ENCODE assay signal across 8 cellular contexts in the genomic region with DNA sequence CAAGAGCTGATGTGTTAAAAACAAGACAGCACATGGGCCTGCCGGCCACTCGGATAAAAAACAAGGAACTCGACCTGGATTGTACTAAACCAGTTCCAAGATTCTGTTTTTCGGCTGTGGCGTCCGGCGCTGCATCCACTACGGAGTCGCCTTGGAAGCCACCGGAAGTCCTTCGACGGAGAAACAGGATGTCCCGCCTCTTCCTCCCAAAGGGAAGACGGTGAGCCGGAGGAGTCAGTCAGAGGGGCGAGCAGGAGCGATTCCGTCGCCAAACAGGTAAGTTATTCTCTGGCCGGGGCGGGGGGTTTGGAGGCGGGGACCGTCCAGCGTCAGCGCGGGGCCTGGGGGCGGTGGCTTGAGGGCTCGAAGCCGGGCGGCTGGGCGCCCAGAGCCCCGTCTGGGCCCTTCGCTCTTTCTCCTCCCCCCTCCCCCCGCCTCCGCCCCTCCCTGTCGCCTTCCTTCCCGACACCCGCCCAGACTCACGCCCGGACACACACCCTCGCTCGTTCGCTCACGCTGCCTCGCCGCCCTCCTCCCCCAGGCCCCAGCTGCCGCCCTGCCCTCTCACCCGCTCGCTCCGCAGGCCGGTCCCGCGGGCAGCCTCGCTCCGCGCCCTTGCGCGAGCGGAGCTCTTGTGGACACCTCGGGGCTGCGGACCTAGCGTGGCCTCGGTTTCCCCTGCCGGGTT. TPM values are rescaled to one million over a fixed set of nuclear protein-coding genes. Genes with fewer than 3 reads are reported as not detected.
DNase-seq lines count a peak whose midpoint lies in the region; ATAC-seq and TF ChIP-seq lines count a peak whose summit lies in the region.

A gene with protein sequence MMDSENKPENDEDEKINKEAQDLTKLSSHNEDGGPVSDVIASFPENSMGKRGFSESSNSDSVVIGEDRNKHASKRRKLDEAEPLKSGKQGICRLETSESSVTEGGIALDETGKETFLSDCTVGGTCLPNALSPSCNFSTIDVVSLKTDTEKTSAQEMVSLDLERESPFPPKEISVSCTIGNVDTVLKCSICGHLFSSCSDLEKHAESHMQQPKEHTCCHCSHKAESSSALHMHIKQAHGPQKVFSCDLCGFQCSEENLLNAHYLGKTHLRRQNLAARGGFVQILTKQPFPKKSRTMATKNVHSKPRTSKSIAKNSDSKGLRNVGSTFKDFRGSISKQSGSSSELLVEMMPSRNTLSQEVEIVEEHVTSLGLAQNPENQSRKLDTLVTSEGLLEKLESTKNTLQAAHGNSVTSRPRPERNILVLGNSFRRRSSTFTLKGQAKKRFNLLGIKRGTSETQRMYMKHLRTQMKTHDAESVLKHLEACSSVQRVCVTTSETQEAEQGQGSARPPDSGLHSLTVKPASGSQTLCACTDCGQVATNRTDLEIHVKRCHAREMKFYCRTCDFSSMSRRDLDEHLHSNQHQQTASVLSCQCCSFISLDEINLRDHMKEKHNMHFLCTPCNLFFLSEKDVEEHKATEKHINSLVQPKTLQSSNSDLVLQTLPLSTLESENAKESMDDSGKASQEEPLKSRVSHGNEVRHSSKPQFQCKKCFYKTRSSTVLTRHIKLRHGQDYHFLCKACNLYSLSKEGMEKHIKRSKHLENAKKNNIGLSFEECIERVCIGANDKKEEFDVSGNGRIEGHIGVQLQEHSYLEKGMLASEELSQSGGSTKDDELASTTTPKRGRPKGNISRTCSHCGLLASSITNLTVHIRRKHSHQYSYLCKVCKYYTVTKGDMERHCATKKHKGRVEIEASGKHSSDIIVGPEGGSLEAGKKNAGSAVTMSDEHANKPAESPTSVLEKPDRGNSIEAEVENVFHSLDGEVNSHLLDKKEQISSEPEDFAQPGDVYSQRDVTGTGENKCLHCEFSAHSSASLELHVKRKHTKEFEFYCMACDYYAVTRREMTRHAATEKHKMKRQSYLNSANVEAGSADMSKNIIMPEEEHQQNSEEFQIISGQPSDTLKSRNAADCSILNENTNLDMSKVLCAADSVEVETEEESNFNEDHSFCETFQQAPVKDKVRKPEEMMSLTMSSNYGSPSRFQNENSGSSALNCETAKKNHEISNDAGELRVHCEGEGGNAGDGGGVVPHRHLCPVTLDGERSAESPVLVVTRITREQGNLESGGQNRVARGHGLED (N-terminal part only) (plus strand): TSS at position 209 of the 688 bp plus-strand sequence. CDS start 33,150 bp downstream, outside the sequence.

- peak within 1 kb of the TSS; percentile 97 for H3K4me3 Mint-ChIP-seq in activated T-helper 1 cell treated with anti-CD3 and anti-CD28 coated beads, Interleukin-12 subunit alpha, Interleukin-12 subunit beta, Interleukin-2, Interleukin-4 antibody, amounts not matched to agents 30 ng/mL and 10 ng/mL and 1 ng/mL, durations not matched to agents 14 hours and 24 hours and 36 hours
- H3K4me3 Mint-ChIP-seq in naive thymus-derived CD8-positive, alpha-beta T cell = peak within 1 kb of the TSS; percentile 88 to 97 (median 94)

- peak within 1 kb of the TSS; percentile 93 for H3K4me3 ChIP-seq in fibroblast of mammary gland (ENCODE audit: control insufficient read depth, low read depth, low read length)

- intact Hi-C loops in activated T-helper 1 cell treated with anti-CD3 and anti-CD28 coated beads, Interleukin-12 subunit alpha, Interleukin-12 subunit beta, Interleukin-2, Interleukin-4 antibody, amounts not matched to agents 30 ng/mL and 10 ng/mL and 1 ng/mL, durations not matched to agents 14 hours and 24 hours and 36 hours (cut with micrococcal nuclease) = loop anchor here (1.0 to 10.0 kb wide), 9 partner anchors 33 to 1895 kb away; partner anchors contain the start of genes TIMM21 and TSHZ1

- TF ChIP-seq CTCF in fibroblast of mammary gland (conservative IDR thresholded peaks at IDR 0.05; ENCODE audit: control insufficient read depth, insufficient read depth, low read depth, low read length) = no peak

- H3K27me3 Mint-ChIP-seq in activated T-helper 1 cell treated with anti-CD3 and anti-CD28 coated beads, Interleukin-12 subunit alpha, Interleukin-12 subunit beta, Interleukin-2, Interleukin-4 antibody, amounts not matched to agents 30 ng/mL and 10 ng/mL and 1 ng/mL, durations not matched to agents 14 hours and 24 hours and 36 hours (ENCODE audit: insufficient read depth) = no peaks in the 10 kb centered on the region
- no peaks in the 10 kb centered on the region for H3K27me3 Mint-ChIP-seq in naive thymus-derived CD8-positive, alpha-beta T cell

- H3K9me3 Mint-ChIP-seq in activated T-helper 1 cell treated with anti-CD3 and anti-CD28 coated beads, Interleukin-12 subunit alpha, Interleukin-12 subunit beta, Interleukin-2, Interleukin-4 antibody, amounts not matched to agents 30 ng/mL and 10 ng/mL and 1 ng/mL, durations not matched to agents 14 hours and 24 hours and 36 hours = no peaks in the 10 kb centered on the region
- peaks cover 0 to 17% (median 2%) of the 10 kb centered on the region in 9 donors for H3K9me3 Mint-ChIP-seq in naive thymus-derived CD8-positive, alpha-beta T cell

- peaks cover 20% of the 10 kb centered on the region for H3K36me3 Mint-ChIP-seq in activated T-helper 1 cell treated with anti-CD3 and anti-CD28 coated beads, Interleukin-12 subunit alpha, Interleukin-12 subunit beta, Interleukin-2, Interleukin-4 antibody, amounts not matched to agents 30 ng/mL and 10 ng/mL and 1 ng/mL, durations not matched to agents 14 hours and 24 hours and 36 hours (ENCODE audit: low read depth)
- H3K36me3 Mint-ChIP-seq in naive thymus-derived CD8-positive, alpha-beta T cell = peaks cover 14 to 25% (median 25%) of the 10 kb centered on the region in 3 donors

- POLR2A ChIA-PET in naive thymus-derived CD8-positive, alpha-beta T cell (lab: Charles Lee) = interaction anchor here (0.8 to 4.0 kb wide), 17 partner anchors 9 to 886 kb away, joined by 3 to 64 read pairs (median 5); partner anchors contain the start of genes CNDP2, PTGR3 and TSHZ1

- peak within 1 kb of the TSS; percentile 96 for H3K27ac Mint-ChIP-seq in activated T-helper 1 cell treated with anti-CD3 and anti-CD28 coated beads, Interleukin-12 subunit alpha, Interleukin-12 subunit beta, Interleukin-2, Interleukin-4 antibody, amounts not matched to agents 30 ng/mL and 10 ng/mL and 1 ng/mL, durations not matched to agents 14 hours and 24 hours and 36 hours
- peak within 1 kb of the TSS; percentile 97 to 99 (median 98) for H3K27ac Mint-ChIP-seq in naive thymus-derived CD8-positive, alpha-beta T cell

- peaks cover 45% of the 10 kb centered on the region for H3K4me1 Mint-ChIP-seq in activated T-helper 1 cell treated with anti-CD3 and anti-CD28 coated beads, Interleukin-12 subunit alpha, Interleukin-12 subunit beta, Interleukin-2, Interleukin-4 antibody, amounts not matched to agents 30 ng/mL and 10 ng/mL and 1 ng/mL, durations not matched to agents 14 hours and 24 hours and 36 hours (ENCODE audit: low read depth)
- peaks cover 27 to 73% (median 60%) of the 10 kb centered on the region in 4 donors for H3K4me1 Mint-ChIP-seq in naive thymus-derived CD8-positive, alpha-beta T cell

- peak; percentile 73 to 81 for ATAC-seq in naive thymus-derived CD8-positive, alpha-beta T cell

- DNase-seq in Daoy (ENCODE audit: low read depth) (peak; percentile 89), GOT3 (lab: John Stamatoyannopoulos, UW) (peak; percentile 19), LHCN-M2 (ENCODE audit: low read depth) (peak; percentile 87), RPMI7951 (ENCODE audit: low read depth) (peak; percentile 87), fibroblast of mammary gland (ENCODE audit: low read depth) (peak; percentile 90)
- DNase-seq in activated T-helper 1 cell treated with anti-CD3 and anti-CD28 coated beads, Interleukin-12 subunit alpha, Interleukin-12 subunit beta, Interleukin-2, Interleukin-4 antibody, amounts not matched to agents 30 ng/mL and 10 ng/mL and 1 ng/mL, durations not matched to agents 14 hours and 24 hours and 36 hours (ENCODE audit: low spot score) = peak; percentile 83
- DNase-seq in naive thymus-derived CD8-positive, alpha-beta T cell = peak; percentile 73 to 99 (median 85)
- DNase-seq in stimulated activated naive CD4-positive, alpha-beta T cell treated with Interleukin-2 at 50 U/mL for 16 hours (lab: John Stamatoyannopoulos, UW) = peak; percentile 85

RNA-seq across cellular contexts. Expression of the gene that starts here (rescaled TPM):
- total RNA-seq in Daoy (2014; rRNA removed; shearing (Covaris generic)) = 5.9 TPM in 2 replicates
- total RNA-seq in LHCN-M2 (2014; rRNA removed) = 7.2 and 9.5 TPM in 2 replicates
- polyA plus RNA-seq in LHCN-M2 (2012) = 3.1 TPM
- 4.8 and 5.3 TPM in 2 replicates for total RNA-seq in RPMI7951 (2014; rRNA removed; shearing (Covaris generic))
- 19.8 and 21.4 TPM in 2 replicates for total RNA-seq in activated T-helper 1 cell treated with anti-CD3 and anti-CD28 coated beads, Interleukin-12 subunit alpha, Interleukin-12 subunit beta, Interleukin-2, Interleukin-4 antibody, amounts not matched to agents 30 ng/mL and 10 ng/mL and 1 ng/mL, durations not matched to agents 14 hours and 24 hours and 36 hours
- 10 to 100 TPM; 26.7 to 26.8 TPM for total RNA-seq in naive thymus-derived CD8-positive, alpha-beta T cell
- polyA plus RNA-seq in naive thymus-derived CD8-positive, alpha-beta T cell = 1 to 10 TPM; 5.0 to 6.0 (median 5.6) TPM

Comparison
In these comparisons a context has a peak if more than half of its experiments do, and no peak if none do; other contexts are left out.
1. Peak in every context shown above with its lines: DNase-seq, ATAC-seq and H3K4me3 ChIP-seq.
2. DNase-seq: peak in every context shown above with its lines; median percentile 90 in fibroblast of mammary gland; 89 in Daoy; 87 in LHCN-M2; 87 in RPMI7951; 85 in naive thymus-derived CD8-positive, alpha-beta T cell; 85 in stimulated activated naive CD4-positive, alpha-beta T cell treated with Interleukin-2 at 50 U/mL for 16 hours; 83 in activated T-helper 1 cell treated with anti-CD3 and anti-CD28 coated beads, Interleukin-12 subunit alpha, Interleukin-12 subunit beta, Interleukin-2, Interleukin-4 antibody, amounts not matched to agents 30 ng/mL and 10 ng/mL and 1 ng/mL, durations not matched to agents 14 hours and 24 hours and 36 hours; 19 in GOT3.